In the genomic region with DNA sequence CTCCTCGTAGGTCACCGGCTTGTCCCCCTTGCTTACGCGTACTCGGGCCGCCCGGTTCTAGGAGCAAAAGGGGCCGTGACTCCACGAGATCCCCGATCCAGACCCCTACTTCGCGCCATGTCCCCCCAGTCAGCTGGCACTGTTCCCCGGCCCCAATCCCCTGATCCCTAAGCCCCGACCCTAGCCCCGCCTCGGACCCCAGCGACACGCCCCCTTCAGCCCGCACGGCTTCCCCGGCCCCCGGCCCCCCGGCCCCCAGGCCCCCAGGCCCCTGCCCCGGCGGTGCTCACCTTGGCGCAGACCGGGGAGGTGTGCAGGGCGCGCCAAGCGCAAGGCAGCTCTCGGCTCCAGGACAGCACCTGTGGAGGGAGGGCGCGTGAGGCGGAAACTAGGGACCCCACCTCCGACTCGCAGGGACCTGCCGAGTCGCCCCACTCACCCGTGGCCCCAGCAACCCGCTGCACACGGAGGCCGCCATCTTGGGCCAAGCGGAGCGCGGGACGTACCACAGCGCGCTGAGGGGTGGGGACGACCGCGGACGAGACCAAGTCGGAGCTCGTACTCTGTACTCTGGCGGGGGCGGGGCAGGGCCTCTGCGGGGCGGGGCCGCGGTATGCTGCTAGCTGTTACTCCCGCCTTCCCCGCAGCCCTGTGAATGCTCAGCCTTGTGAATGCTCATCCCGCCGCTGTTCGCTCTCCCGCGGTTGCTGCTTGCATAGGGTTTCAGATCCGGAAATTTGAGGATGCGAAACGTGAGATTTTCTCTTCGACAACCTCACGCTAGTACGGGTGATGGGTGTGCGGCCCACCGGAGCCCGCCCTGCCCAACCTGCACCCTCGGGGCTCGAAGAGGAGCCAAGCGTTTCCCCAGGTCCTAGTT, we compare ENCODE assay signal across 8 cellular contexts. TPM values are rescaled to one million over a fixed set of nuclear protein-coding genes. Genes with fewer than 3 reads are reported as not detected.
A peak's percentile ranks its signal among the peaks of the same experiment; 100 is the strongest.
DNase-seq lines count a peak whose midpoint lies in the region; ATAC-seq and TF ChIP-seq lines count a peak whose summit lies in the region.

A gene (minus strand): TSS at position 500 of the 880 bp plus-strand sequence. CDS start 22 bp downstream, at position 478.

- H3K27ac Mint-ChIP-seq in CD14-positive monocyte: peak within 1 kb of the TSS; percentile 99 to 100 (median 100)

- peak; percentile 93 for DNase-seq in CD14-positive monocyte (ENCODE audit: low spot score)
- peak; percentile 93 for DNase-seq in NCI-H748 treated with DMSO at 0.1 percent for 48 hours (lab: John Stamatoyannopoulos, UW)
- peak; percentile 93 for DNase-seq in activated CD4-positive, alpha-beta T cell treated with anti-CD3 and anti-CD28 coated beads, Interleukin-2, amount 50 U/mL, for 24 hours (ENCODE audit: low read depth in 1 of 2, low spot score in 1 of 2)
- DNase-seq in dedifferentiated amniotic fluid mesenchymal stem cell (ENCODE audit: extremely low spot score): peak; percentile 92
- peak; percentile 94 for DNase-seq in left lobe of liver (ENCODE audit: low spot score)
- DNase-seq in stimulated activated CD4-positive, alpha-beta T cell treated with anti-CD3 and anti-CD28 coated beads, Interleukin-2, amount 100 ng/mL, for 24 hours: peak; percentile 96 to 97

- peak within 1 kb of the TSS; percentile 96 to 97 for H3K4me3 Mint-ChIP-seq in CD14-positive monocyte

- no peak for TF ChIP-seq CTCF in CD14-positive monocyte (IDR thresholded peaks at IDR 0.05)

- ATAC-seq in GM19395 (IDR thresholded peaks at IDR 0.05; ENCODE audit: unreplicated experiment): peak; percentile 94
- ATAC-seq in HG03558 (IDR thresholded peaks at IDR 0.05; ENCODE audit: extremely low read depth, unreplicated experiment): peak; percentile 78
- ATAC-seq in left lobe of liver: peak; percentile 99

- intact Hi-C loops in CD14-positive monocyte (cut with micrococcal nuclease): no loop called here

- peaks cover 0 to 5% (median 2%) of the 10 kb centered on the region in 7 donors for H3K9me3 Mint-ChIP-seq in CD14-positive monocyte

- H3K27me3 Mint-ChIP-seq in CD14-positive monocyte (ENCODE audit: low read depth in 3 of 3): peaks cover 2 to 8% (median 4%) of the 10 kb centered on the region in 3 donors

- peaks cover 20% of the 10 kb centered on the region for H3K4me1 Mint-ChIP-seq in CD14-positive monocyte

- peaks cover 25 to 26% of the 10 kb centered on the region in 2 donors for H3K36me3 Mint-ChIP-seq in CD14-positive monocyte

RNA-seq across cellular contexts. Expression of the gene that starts here (rescaled TPM):
- polyA plus RNA-seq in CD14-positive monocyte: 100 to 1,000 TPM; 112 TPM
- total RNA-seq in left lobe of liver: 70.8 TPM

Comparison
In these comparisons a context has a peak if more than half of its experiments do, and no peak if none do; other contexts are left out.
1. Peak in every context shown above with its lines: DNase-seq and ATAC-seq.